1 cellular context compared by ENCODE assay signal in genomic region chr15:67838789-67839332, GRCh38.
TF ChIP-seq lines count a peak whose summit lies in the region.

No MANE protein-coding gene starts in this region.

TF ChIP-seq in HepG2, 621 proteins besides CTCF, POLR2A, EP300 and RAD21 (continued from another document and continues in another):
- TF ChIP-seq CEBPZ (IDR thresholded peaks at IDR 0.05; ENCODE audit: low read length) (no peak), GTF3A (CRISPR knock-in tag; conservative IDR thresholded peaks at IDR 0.05) (no peak), ATF5 (CRISPR knock-in tag; IDR thresholded peaks at IDR 0.05; ENCODE audit: low read depth) (no peak; the same call in 1 of the 2 replicates), MAFK (conservative IDR thresholded peaks at IDR 0.05 in 1 of 2, IDR thresholded peaks at IDR 0.05 in 1 of 2; ENCODE audit: low read length in 2 of 2) (no peak), SRSF1 (optimal IDR thresholded peaks at IDR 0.05; ENCODE audit: low read depth, low read length) (no peak), DZIP1 (CRISPR knock-in tag; IDR thresholded peaks at IDR 0.05) (no peak), TRIM24 (CRISPR knock-in tag; IDR thresholded peaks at IDR 0.05) (no peak), AGO2 (optimal IDR thresholded peaks at IDR 0.05; ENCODE audit: low read depth, low read length) (no peak), ZNF496 (CRISPR knock-in tag; IDR thresholded peaks at IDR 0.05; ENCODE audit: insufficient replicate concordance) (no peak), YEATS4 (CRISPR knock-in tag; IDR thresholded peaks at IDR 0.05; ENCODE audit: borderline replicate concordance) (0 out of 2 replicates have a peak, but pooled peaks have one; percentile 23), ZNF841 (CRISPR knock-in tag; IDR thresholded peaks at IDR 0.05; ENCODE audit: borderline replicate concordance) (no peak), ZKSCAN5 (CRISPR knock-in tag; IDR thresholded peaks at IDR 0.05) (no peak), ZNF614 (CRISPR knock-in tag; IDR thresholded peaks at IDR 0.05; ENCODE audit: borderline replicate concordance) (no peak), GATA4 (IDR thresholded peaks at IDR 0.05; ENCODE audit: borderline replicate concordance, low read depth) (no peak), ZNF790 (CRISPR knock-in tag; IDR thresholded peaks at IDR 0.05; ENCODE audit: borderline replicate concordance) (no peak), HDAC1 (CRISPR knock-in tag; IDR thresholded peaks at IDR 0.05) (peak; percentile 71), SATB2 (CRISPR knock-in tag; IDR thresholded peaks at IDR 0.05) (no peak), TBX3 (IDR thresholded peaks at IDR 0.05; ENCODE audit: borderline replicate concordance) (no peak), MAFG (CRISPR knock-in tag; IDR thresholded peaks at IDR 0.05) (no peak), SMYD3 (CRISPR knock-in tag; IDR thresholded peaks at IDR 0.05) (no peak), NCOR1 (IDR thresholded peaks at IDR 0.05; ENCODE audit: borderline replicate concordance, low read length) (no peak), YY1 (IDR thresholded peaks at IDR 0.05; ENCODE audit: insufficient read depth, insufficient replicate concordance, low read depth, low read length) (no peak), ZNF143 (CRISPR knock-in tag; IDR thresholded peaks at IDR 0.05) (0 out of 2 replicates have a peak, but pooled peaks have one; percentile 35), ZNF768 (CRISPR knock-in tag; IDR thresholded peaks at IDR 0.05) (peak; percentile 56; the same call in 1 of the 2 replicates), ERF (CRISPR knock-in tag; IDR thresholded peaks at IDR 0.05) (no peak; the same call in 1 of the 2 replicates), TSC22D2 (CRISPR knock-in tag; IDR thresholded peaks at IDR 0.05; ENCODE audit: borderline replicate concordance) (no peak), SRSF9 (IDR thresholded peaks at IDR 0.05; ENCODE audit: borderline replicate concordance, insufficient read depth, low read depth, low read length, poor library complexity, severe bottlenecking) (no peak), CEBPG (CRISPR knock-in tag; IDR thresholded peaks at IDR 0.05) (peak; percentile 51; the same call in 1 of the 2 replicates), ARID2 (CRISPR knock-in tag; IDR thresholded peaks at IDR 0.05; ENCODE audit: borderline replicate concordance) (no peak), SETDB1 (CRISPR knock-in tag; IDR thresholded peaks at IDR 0.05; ENCODE audit: borderline replicate concordance) (no peak), ZBTB8A (CRISPR knock-in tag; IDR thresholded peaks at IDR 0.05; ENCODE audit: borderline replicate concordance, low read depth) (no peak), ZNF12 (CRISPR knock-in tag; IDR thresholded peaks at IDR 0.05) (no peak), RARA (CRISPR knock-in tag; IDR thresholded peaks at IDR 0.05) (peak; percentile 37; the same call in 1 of the 2 replicates), ZNF562 (CRISPR knock-in tag; IDR thresholded peaks at IDR 0.05; ENCODE audit: borderline replicate concordance) (0 out of 2 replicates have a peak, but pooled peaks have one; percentile 21), IKZF1 (IDR thresholded peaks at IDR 0.05) (no peak), CCAR2 (optimal IDR thresholded peaks at IDR 0.05; ENCODE audit: low read depth, low read length) (no peak), ZNF652 (CRISPR knock-in tag; IDR thresholded peaks at IDR 0.05; ENCODE audit: borderline replicate concordance, low read depth) (no peak), SP5 (CRISPR knock-in tag; IDR thresholded peaks at IDR 0.05; ENCODE audit: borderline replicate concordance, low read depth) (no peak), SIX4 (CRISPR knock-in tag; IDR thresholded peaks at IDR 0.05) (no peak), MYC (CRISPR knock-in tag; IDR thresholded peaks at IDR 0.05; ENCODE audit: borderline replicate concordance) (peak; percentile 81), HNRNPL (IDR thresholded peaks at IDR 0.05; ENCODE audit: low read depth, low read length) (0 out of 2 replicates have a peak, but pooled peaks have one; percentile 36), ISX (CRISPR knock-in tag; conservative IDR thresholded peaks at IDR 0.05) (no peak), HMG20A (CRISPR knock-in tag; IDR thresholded peaks at IDR 0.05; ENCODE audit: borderline replicate concordance) (no peak), ZNF430 (CRISPR knock-in tag; IDR thresholded peaks at IDR 0.05) (no peak), ZNF737 (CRISPR knock-in tag; IDR thresholded peaks at IDR 0.05; ENCODE audit: borderline replicate concordance) (no peak), HHEX (CRISPR knock-in tag; IDR thresholded peaks at IDR 0.05) (no peak), ZNF570 (CRISPR knock-in tag; IDR thresholded peaks at IDR 0.05; ENCODE audit: borderline replicate concordance) (no peak), ZNF33A (CRISPR knock-in tag; IDR thresholded peaks at IDR 0.05; ENCODE audit: borderline replicate concordance) (no peak), FOXJ3 (CRISPR knock-in tag; IDR thresholded peaks at IDR 0.05; ENCODE audit: borderline replicate concordance) (no peak), ZNF468 (CRISPR knock-in tag; IDR thresholded peaks at IDR 0.05) (0 out of 2 replicates have a peak, but pooled peaks have one; percentile 46), ZNF589 (CRISPR knock-in tag; conservative IDR thresholded peaks at IDR 0.05) (no peak), NR1H2 (CRISPR knock-in tag; IDR thresholded peaks at IDR 0.05; ENCODE audit: borderline replicate concordance, low read depth) (no peak), CENPT (CRISPR knock-in tag; IDR thresholded peaks at IDR 0.05; ENCODE audit: low read depth) (no peak), ZNF382 (CRISPR knock-in tag; IDR thresholded peaks at IDR 0.05; ENCODE audit: borderline replicate concordance) (no peak), MIXL1 (CRISPR knock-in tag; IDR thresholded peaks at IDR 0.05) (0 out of 2 replicates have a peak, but pooled peaks have one; percentile 29), FOXA1 (IDR thresholded peaks at IDR 0.05) (no peak), FOXA1 (CRISPR knock-in tag; IDR thresholded peaks at IDR 0.05) (no peak), MIER3 (CRISPR knock-in tag; IDR thresholded peaks at IDR 0.05; ENCODE audit: borderline replicate concordance) (no peak), ZSCAN30 (CRISPR knock-in tag; IDR thresholded peaks at IDR 0.05) (no peak), ETV6 (CRISPR knock-in tag; conservative IDR thresholded peaks at IDR 0.05) (no peak), ZNF234 (CRISPR knock-in tag; conservative IDR thresholded peaks at IDR 0.05) (no peak), ZGPAT (CRISPR knock-in tag; IDR thresholded peaks at IDR 0.05) (peak; percentile 47; the same call in 1 of the 2 replicates), ELF3 (CRISPR knock-in tag; IDR thresholded peaks at IDR 0.05) (0 out of 2 replicates have a peak, but pooled peaks have one; percentile 31), NFE2 (CRISPR knock-in tag; IDR thresholded peaks at IDR 0.05) (no peak), ZNF709 (CRISPR knock-in tag; IDR thresholded peaks at IDR 0.05) (no peak), ZSCAN20 (CRISPR knock-in tag; IDR thresholded peaks at IDR 0.05; ENCODE audit: borderline replicate concordance) (no peak), SIN3B (IDR thresholded peaks at IDR 0.05; ENCODE audit: low read length) (no peak), ZNF773 (CRISPR knock-in tag; IDR thresholded peaks at IDR 0.05; ENCODE audit: borderline replicate concordance) (no peak), ASH2L (IDR thresholded peaks at IDR 0.05; ENCODE audit: insufficient read length, low read depth, low read length) (no peak), NR2F6 (IDR thresholded peaks at IDR 0.05) (no peak), NR2F6 (CRISPR knock-in tag; IDR thresholded peaks at IDR 0.05) (no peak), SNRNP70 (IDR thresholded peaks at IDR 0.05; ENCODE audit: low read depth, low read length) (no peak), ZNF879 (CRISPR knock-in tag; IDR thresholded peaks at IDR 0.05) (no peak), MEF2D (CRISPR knock-in tag; IDR thresholded peaks at IDR 0.05) (no peak), NFIC (IDR thresholded peaks at IDR 0.05; ENCODE audit: low read length) (no peak), ZMAT3 (CRISPR knock-in tag; conservative IDR thresholded peaks at IDR 0.05) (no peak)
- TF ChIP-seq, protein P1, sequence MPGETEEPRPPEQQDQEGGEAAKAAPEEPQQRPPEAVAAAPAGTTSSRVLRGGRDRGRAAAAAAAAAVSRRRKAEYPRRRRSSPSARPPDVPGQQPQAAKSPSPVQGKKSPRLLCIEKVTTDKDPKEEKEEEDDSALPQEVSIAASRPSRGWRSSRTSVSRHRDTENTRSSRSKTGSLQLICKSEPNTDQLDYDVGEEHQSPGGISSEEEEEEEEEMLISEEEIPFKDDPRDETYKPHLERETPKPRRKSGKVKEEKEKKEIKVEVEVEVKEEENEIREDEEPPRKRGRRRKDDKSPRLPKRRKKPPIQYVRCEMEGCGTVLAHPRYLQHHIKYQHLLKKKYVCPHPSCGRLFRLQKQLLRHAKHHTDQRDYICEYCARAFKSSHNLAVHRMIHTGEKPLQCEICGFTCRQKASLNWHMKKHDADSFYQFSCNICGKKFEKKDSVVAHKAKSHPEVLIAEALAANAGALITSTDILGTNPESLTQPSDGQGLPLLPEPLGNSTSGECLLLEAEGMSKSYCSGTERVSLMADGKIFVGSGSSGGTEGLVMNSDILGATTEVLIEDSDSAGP (CRISPR knock-in tag; IDR thresholded peaks at IDR 0.05; ENCODE audit: borderline replicate concordance): peak; percentile 39; the same call in 1 of the 2 replicates
